29 cellular contexts compared by ENCODE assay signal in genomic region chr2:45732436-45732835, GRCh38.
"Had no signal": no experiment of that assay in that cellular context is flagged by ENCODE, and none has a peak within 500 bp of the region (broad histone marks: within the 10 kb centered on the region; RNA-seq: fewer than 3 reads in every experiment).

No MANE protein-coding gene starts in this region.

- H3K4me3 Mint-ChIP-seq: immature natural killer cell; mesothelial cell of epicardium; natural killer cell; nephron progenitor cell; stimulated activated naive B cell treated with anti-CD40 and anti-IgM and Interleukin-4, amounts not matched to agents 10 μg/mL and 1 μg/mL and 100 μg/mL, for 72 hours had no signal

- DNase-seq: hypothalamus; immature natural killer cell; kidney; left colon; left lung; lower lobe of right lung; mammary epithelial cell; mesenchymal stem cell; naive B cell; natural killer cell; nephron progenitor cell; ovary; right lobe of liver; stimulated activated CD4-positive, alpha-beta T cell treated with anti-CD3 and anti-CD28 coated beads, Interleukin-12 subunit alpha, Interleukin-12 subunit beta, amount 100 ng/mL, for 4 hours; stimulated activated CD4-positive, alpha-beta T cell treated with anti-CD3 and anti-CD28 coated beads, Interleukin-15, amount 100 ng/mL, for 24 hours; stimulated activated CD4-positive, alpha-beta T cell treated with anti-CD3 and anti-CD28 coated beads, Interleukin-2, amount 100 ng/mL, for 24 hours; stimulated activated CD4-positive, alpha-beta T cell treated with anti-CD3 and anti-CD28 coated beads, Interleukin-4, amount 100 ng/mL, for 1 hour; stimulated activated naive B cell treated with anti-CD40 and anti-IgM and Interleukin-4, amounts not matched to agents 10 μg/mL and 1 μg/mL and 100 μg/mL, for 72 hours; stimulated activated naive CD8-positive, alpha-beta T cell treated with anti-CD3 and anti-CD28 coated beads, Interleukin-15, Interleukin-2, amounts not matched to agents 100 U/mL and 50 U/mL, for 24 hours; stomach; testis; thyroid gland; transverse colon; upper lobe of left lung had no signal

- H3K27ac ChIP-seq: left lung, lower lobe of right lung, ovary, right atrium auricular region, right lobe of liver, stomach, testis, thyroid gland, transverse colon, upper lobe of left lung, vagina had no signal

- H3K27ac Mint-ChIP-seq: immature natural killer cell; mesothelial cell of epicardium; natural killer cell; nephron progenitor cell; progenitor cell of endocrine pancreas; stimulated activated naive B cell treated with anti-CD40 and anti-IgM and Interleukin-4, amounts not matched to agents 10 μg/mL and 1 μg/mL and 100 μg/mL, for 72 hours had no signal

- H3K4me1 Mint-ChIP-seq: mesothelial cell of epicardium, nephron progenitor cell had no signal

- ATAC-seq: left colon; left lung; lower lobe of right lung; natural killer cell; right lobe of liver; stimulated activated naive B cell treated with anti-CD40 and anti-IgM and Interleukin-4, amounts not matched to agents 10 μg/mL and 1 μg/mL and 100 μg/mL, for 72 hours; stimulated activated naive CD8-positive, alpha-beta T cell treated with anti-CD3 and anti-CD28 coated beads, Interleukin-15, Interleukin-2, amounts not matched to agents 100 U/mL and 50 U/mL, for 24 hours had no signal

- H3K4me3 ChIP-seq: left lung, lower lobe of right lung, ovary, right atrium auricular region, right lobe of liver, stomach, testis, thyroid gland, transverse colon, upper lobe of left lung, vagina had no signal

- H3K4me1 ChIP-seq: left lung, right atrium auricular region, right lobe of liver, testis, thyroid gland, transverse colon, vagina had no signal

- H3K27me3 Mint-ChIP-seq: naive B cell; stimulated activated naive B cell treated with anti-CD40 and anti-IgM and Interleukin-4, amounts not matched to agents 10 μg/mL and 1 μg/mL and 100 μg/mL, for 72 hours had no signal

- H3K9me3 ChIP-seq: left lung, lower lobe of right lung, ovary, right atrium auricular region, right lobe of liver, stomach, testis, thyroid gland, transverse colon, upper lobe of left lung, vagina had no signal

- H3K36me3 ChIP-seq: ovary, right atrium auricular region, right lobe of liver, thyroid gland, transverse colon, upper lobe of left lung, vagina had no signal

- H3K27me3 ChIP-seq: left lung, ovary, right atrium auricular region, right lobe of liver, stomach, testis, thyroid gland, transverse colon, upper lobe of left lung, vagina had no signal

- H3K36me3 Mint-ChIP-seq: mesothelial cell of epicardium, natural killer cell had no signal

- FAIRE-seq: islet of Langerhans, kidney had no signal

- H3K9me3 Mint-ChIP-seq: immature natural killer cell, natural killer cell, nephron progenitor cell had no signal
